9 cellular contexts compared by ENCODE assay signal in the genomic region with DNA sequence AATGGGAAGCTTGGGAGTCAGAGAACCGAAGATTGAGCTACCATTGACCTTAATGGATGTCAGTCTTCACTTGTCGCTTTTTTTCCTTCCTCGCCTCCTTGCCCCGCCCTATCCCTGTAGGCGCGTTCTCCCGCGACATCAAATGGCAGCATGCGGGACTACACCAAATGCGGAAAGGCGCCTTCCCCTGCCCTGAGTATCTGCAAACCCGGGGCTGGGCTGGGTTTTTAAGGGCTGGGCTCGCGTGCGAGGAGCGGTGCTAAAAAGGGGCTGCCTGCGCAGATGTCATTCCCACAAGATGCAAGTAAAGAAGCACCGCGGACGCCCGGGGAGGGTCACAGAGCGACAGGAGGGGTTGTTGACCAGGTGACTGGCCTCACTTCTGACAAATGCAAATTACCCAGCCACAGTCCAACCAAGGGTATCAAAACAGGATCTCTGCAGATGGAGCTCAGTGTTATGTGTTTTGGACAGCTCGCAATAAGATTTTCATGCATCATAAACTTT.
DNase-seq lines count a peak whose midpoint lies in the region; ATAC-seq and TF ChIP-seq lines count a peak whose summit lies in the region.
"Had no signal": no experiment of that assay in that cellular context is flagged by ENCODE, and none has a peak within 500 bp of the region (broad histone marks: within the 10 kb centered on the region; RNA-seq: fewer than 3 reads in every experiment).

No MANE protein-coding gene starts in this region.

- peaks cover 28% of the 10 kb centered on the region for H3K79me2 ChIP-seq in OCI-LY1 (ENCODE audit: insufficient read depth, low read length)

- H3K9me3 ChIP-seq in OCI-LY1 (ENCODE audit: low read length), result no peaks in the 10 kb centered on the region
- H3K9me3 ChIP-seq: neutrophil had no signal

- H3K4me1 ChIP-seq in OCI-LY1 (ENCODE audit: insufficient read depth, low read length, severe bottlenecking), result peaks cover 71% of the 10 kb centered on the region
- H3K4me1 ChIP-seq in rectal smooth muscle tissue (ENCODE audit: control insufficient read depth, insufficient read depth, low read length), result peaks cover 3% of the 10 kb centered on the region

- H3K9me2 ChIP-seq in OCI-LY1 (ENCODE audit: low read depth, low read length), result no peaks in the 10 kb centered on the region

- no peaks in the 10 kb centered on the region for H4K20me1 ChIP-seq in OCI-LY1 (ENCODE audit: insufficient read depth, low read length)

- peak overlapping the region; percentile 77 for H3K9ac ChIP-seq in OCI-LY1 (ENCODE audit: low read length)
- no peak overlapping the region for H3K9ac ChIP-seq in rectal smooth muscle tissue (ENCODE audit: low read length)

- H3K36me3 ChIP-seq in OCI-LY1 (ENCODE audit: insufficient read depth, low read length) (peaks cover 20% of the 10 kb centered on the region), rectal smooth muscle tissue (ENCODE audit: control insufficient read depth, insufficient read depth, low read length) (no peaks in the 10 kb centered on the region)
- H3K36me3 ChIP-seq: neutrophil had no signal

- peak; percentile 46 for TF ChIP-seq CTCF in OCI-LY1 (IDR thresholded peaks at IDR 0.05; ENCODE audit: low read length)

- H3K27me3 ChIP-seq in OCI-LY1 (ENCODE audit: insufficient read depth, low read length), result no peaks in the 10 kb centered on the region
- H3K27me3 ChIP-seq in rectal smooth muscle tissue (ENCODE audit: control insufficient read depth, insufficient read depth, low read length), result no peaks in the 10 kb centered on the region

- intact Hi-C loops in head of caudate nucleus (cut with DNase I), result no loop called here

- H2AFZ ChIP-seq in OCI-LY1 (ENCODE audit: low read length), result no peak overlapping the region

- H3K4me2 ChIP-seq in OCI-LY1 (ENCODE audit: low read length), result peak overlapping the region; percentile 98

- peak; percentile 86 for DNase-seq in activated effector memory CD4-positive, alpha-beta T cell treated with anti-CD3 and anti-CD28 coated beads, Interleukin-2, amount 50 U/mL, for 16 hours
- DNase-seq in head of caudate nucleus (peak in 41 of 42 donors; percentile 17 to 77 (median 48)), SKM-1 treated with dmso at 0.1 percent for 144 hours (lab: John Stamatoyannopoulos, UW; ENCODE audit: unreplicated experiment) (no peak), NCI-H146 treated with DMSO at 0.1 percent for 48 hours (lab: John Stamatoyannopoulos, UW; ENCODE audit: unreplicated experiment) (no peak)

- H3K4me3 ChIP-seq in OCI-LY1 (ENCODE audit: low read depth, low read length, poor library complexity, severe bottlenecking), result peak overlapping the region; percentile 83
- H3K4me3 ChIP-seq in rectal smooth muscle tissue (ENCODE audit: low read length), result peak overlapping the region; percentile 58

- no peaks in the 10 kb centered on the region for H3F3A ChIP-seq in OCI-LY1 (ENCODE audit: insufficient read depth, low read length)

- peak overlapping the region; percentile 98 for H3K27ac ChIP-seq in OCI-LY1 (ENCODE audit: low read depth, low read length, poor library complexity, severe bottlenecking)
- no peak overlapping the region for H3K27ac ChIP-seq in rectal smooth muscle tissue (ENCODE audit: low read depth, low read length)
- H3K27ac ChIP-seq: neutrophil had no signal

- ATAC-seq in GM18498 (IDR thresholded peaks at IDR 0.05; ENCODE audit: unreplicated experiment) (peak; percentile 72), HG02759 (IDR thresholded peaks at IDR 0.05; ENCODE audit: unreplicated experiment) (peak; percentile 68)

Comparison
In these comparisons a context has a peak if more than half of its experiments do, and no peak if none do; other contexts are left out.
1. DNase-seq: peak in activated effector memory CD4-positive, alpha-beta T cell treated with anti-CD3 and anti-CD28 coated beads, Interleukin-2, amount 50 U/mL, for 16 hours (single experiment) and head of caudate nucleus (41 of 42); none in SKM-1 treated with dmso at 0.1 percent for 144 hours (single experiment) and NCI-H146 treated with DMSO at 0.1 percent for 48 hours (single experiment).